Comparison of ENCODE assay signal across 32 cellular contexts in the genomic region with DNA sequence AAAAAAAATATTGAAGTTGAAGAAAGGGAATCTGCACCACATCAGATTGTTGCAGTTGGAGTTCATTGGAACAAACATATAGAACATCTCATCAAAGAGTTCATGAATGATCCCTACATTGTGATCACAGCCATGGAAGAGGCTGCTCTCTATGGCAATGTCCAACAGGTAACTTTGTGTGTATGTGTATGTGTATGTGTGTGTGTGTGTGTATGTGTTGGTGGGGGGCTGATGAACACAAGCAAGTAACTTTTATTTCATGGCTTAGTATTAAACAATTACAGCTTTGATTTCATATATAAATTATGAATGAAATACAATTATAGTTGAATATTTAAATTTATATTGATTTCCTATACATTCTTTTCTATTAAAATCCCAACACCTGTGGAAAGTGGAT.
A peak's percentile ranks its signal among the peaks of the same experiment; 100 is the strongest.
DNase-seq lines count a peak whose midpoint lies in the region; ATAC-seq, FAIRE-seq and TF ChIP-seq lines count a peak whose summit lies in the region.
"Had no signal": no experiment of that assay in that cellular context is flagged by ENCODE, and none has a peak within 500 bp of the region (broad histone marks: within the 10 kb centered on the region; RNA-seq: fewer than 3 reads in every experiment).

No MANE protein-coding gene starts in this region.

- no peak overlapping the region for H3K9ac ChIP-seq in Karpas-422 (ENCODE audit: low read length)
- H3K9ac ChIP-seq: BLaER1; BLaER1 treated with 17β-estradiol and CSF1 and Interleukin-3, amounts not matched to agents 10 nM and 100 nM had no signal

- no peak for TF ChIP-seq RAD21 in A549 (conservative IDR thresholded peaks at IDR 0.05 in 1 of 2, IDR thresholded peaks at IDR 0.05 in 1 of 2)

- no peak for TF ChIP-seq POLR2A in A549 (IDR thresholded peaks at IDR 0.05; ENCODE audit: low read length)
- TF ChIP-seq POLR2A in lower leg skin (IDR thresholded peaks at IDR 0.05), result no peak
- no peak for TF ChIP-seq POLR2A in prostate gland (IDR thresholded peaks at IDR 0.05)

- H4K20me1 ChIP-seq in Karpas-422 (ENCODE audit: insufficient read depth, low read depth, low read length), result no peaks in the 10 kb centered on the region
- H4K20me1 ChIP-seq: BLaER1; BLaER1 treated with 17β-estradiol and CSF1 and Interleukin-3, amounts not matched to agents 10 nM and 100 nM had no signal

- H3K79me2 ChIP-seq in Karpas-422 (ENCODE audit: low read length), result no peaks in the 10 kb centered on the region

- no peaks in the 10 kb centered on the region for H3K9me2 ChIP-seq in Karpas-422 (replicated peaks; ENCODE audit: insufficient read depth, low read length)

- POLR2A ChIA-PET in A549 (lab: Yijun Ruan, JAX), result no interaction called here
- POLR2A ChIA-PET in HEK293 (lab: Yijun Ruan, JAX), result no interaction called here

- H3K27ac ChIP-seq in A549, result no peak overlapping the region
- H3K27ac ChIP-seq in HEK293 (ENCODE audit: extremely low read depth, low read depth, low read length), result no peak overlapping the region
- no peak overlapping the region for H3K27ac ChIP-seq in Karpas-422 (ENCODE audit: low read length)
- no peak overlapping the region for H3K27ac ChIP-seq in prostate gland
- H3K27ac ChIP-seq: 22Rv1; BLaER1; BLaER1 treated with 17β-estradiol and CSF1 and Interleukin-3, amounts not matched to agents 10 nM and 100 nM; C4-2B had no signal

- H2AFZ ChIP-seq in Karpas-422 (ENCODE audit: low read length), result no peak overlapping the region

- peak; percentile 83 for FAIRE-seq in A549 (lab: Jason Lieb, UNC)
- FAIRE-seq: A204.1, D721Med had no signal

- CTCF ChIA-PET in A549 (lab: Yijun Ruan, JAX) (interaction anchor here (0.6 to 1.5 kb wide), 2 partner anchors 56 to 305 kb away, joined by 3 to 4 read pairs; no protein-coding TSS in a partner anchor), HEK293 (lab: Yijun Ruan, JAX) (no interaction called here)

- no peaks in the 10 kb centered on the region for H3K4me1 ChIP-seq in A549
- H3K4me1 ChIP-seq in HEK293 (ENCODE audit: control insufficient read depth, insufficient read depth, low read length), result no peaks in the 10 kb centered on the region; the same call in 1 of the 2 replicates
- no peaks in the 10 kb centered on the region for H3K4me1 ChIP-seq in Karpas-422 (ENCODE audit: low read length)
- no peaks in the 10 kb centered on the region for H3K4me1 ChIP-seq in prostate gland (replicated peaks)
- H3K4me1 ChIP-seq: BE2C, Caco-2 had no signal

- DNase-seq in A549 (ENCODE audit: low read depth in 1 of 2, low spot score in 1 of 2) (no peak), Karpas-422 (peak; percentile 31), NOMO-1 treated with dmso at 0.1 percent for 144 hours (lab: John Stamatoyannopoulos, UW; ENCODE audit: unreplicated experiment) (no peak), lower leg skin (ENCODE audit: low spot score in 2 of 2) (no peak), prostate gland (ENCODE audit: low spot score) (no peak)
- DNase-seq: 8988T; ACHN; AML-193; BE2C; C1 segment of cervical spinal cord; Caco-2; Calu3; CD4-positive, alpha-beta memory T cell; CD4-positive, alpha-beta T cell; CD4-positive, CD25-positive, alpha-beta regulatory T cell; CD8-positive, alpha-beta memory T cell; CD8-positive, alpha-beta T cell; COR-L47; DMS 273 treated with DMSO at 0.1 percent for 48 hours; DMS153; DMS53; DMS79; DMS79 treated with DMSO at 0.1 percent for 48 hours; DND-41; EL had no signal

- TF ChIP-seq EP300 in A549 (IDR thresholded peaks at IDR 0.05), result no peak

- no peak overlapping the region for H3K4me2 ChIP-seq in A549
- no peak overlapping the region for H3K4me2 ChIP-seq in Karpas-422 (ENCODE audit: low read depth, low read length, poor library complexity, severe bottlenecking)

- H3K9me3 ChIP-seq in A549, result no peaks in the 10 kb centered on the region
- no peaks in the 10 kb centered on the region for H3K9me3 ChIP-seq in HEK293 (ENCODE audit: control insufficient read depth, insufficient read depth, low read depth, low read length)
- H3K9me3 ChIP-seq in Karpas-422 (ENCODE audit: low read length), result no peaks in the 10 kb centered on the region
- H3K9me3 ChIP-seq in prostate gland, result no peaks in the 10 kb centered on the region
- H3K9me3 ChIP-seq: BE2C; BLaER1; BLaER1 treated with 17β-estradiol and CSF1 and Interleukin-3, amounts not matched to agents 10 nM and 100 nM; Caco-2 had no signal

- H3K27me3 ChIP-seq in Karpas-422 (ENCODE audit: low read length) (no peaks in the 10 kb centered on the region), prostate gland (replicated peaks; ENCODE audit: insufficient read depth) (no peaks in the 10 kb centered on the region)
- H3K27me3 ChIP-seq: BE2C; BLaER1; BLaER1 treated with 17β-estradiol and CSF1 and Interleukin-3, amounts not matched to agents 10 nM and 100 nM had no signal

- no peaks in the 10 kb centered on the region; a peak in 1 of 3 replicates for H3K36me3 ChIP-seq in HEK293 (ENCODE audit: control insufficient read depth in 2 of 2, insufficient read depth in 1 of 2, low read length in 2 of 2)
- no peaks in the 10 kb centered on the region for H3K36me3 ChIP-seq in Karpas-422 (ENCODE audit: insufficient read depth, low read length)
- no peaks in the 10 kb centered on the region for H3K36me3 ChIP-seq in prostate gland
- H3K36me3 ChIP-seq: BE2C; BLaER1; BLaER1 treated with 17β-estradiol and CSF1 and Interleukin-3, amounts not matched to agents 10 nM and 100 nM had no signal

- TF ChIP-seq CTCF in A549 (IDR thresholded peaks at IDR 0.05) (no peak), HEK293 (tag by site-specific recombination; IDR thresholded peaks at IDR 0.05) (no peak), lower leg skin (IDR thresholded peaks at IDR 0.05) (no peak), prostate gland (IDR thresholded peaks at IDR 0.05) (no peak)

- H3K4me3 ChIP-seq in A549, result no peak overlapping the region
- H3K4me3 ChIP-seq in HEK293 (ENCODE audit: low read depth, low read length), result no peak overlapping the region
- H3K4me3 ChIP-seq in Karpas-422 (ENCODE audit: low read length), result no peak overlapping the region
- no peak overlapping the region for H3K4me3 ChIP-seq in lower leg skin (ENCODE audit: low read depth, poor library complexity, severe bottlenecking)
- no peak overlapping the region for H3K4me3 ChIP-seq in prostate gland
- H3K4me3 ChIP-seq: BLaER1; BLaER1 treated with 17β-estradiol and CSF1 and Interleukin-3, amounts not matched to agents 10 nM and 100 nM had no signal

- intact Hi-C loops in lower leg skin (cut with DNase I; ENCODE audit: low total_unique reads) (no loop called here), prostate gland (cut with DNase I) (no loop called here)

- ATAC-seq in A549, result no peak
- ATAC-seq: CD8-positive, alpha-beta T cell had no signal

TF ChIP-seq in A549, 52 proteins besides CTCF, POLR2A, EP300 and RAD21 (continues in another document):
- no peak for TF ChIP-seq TFCP2L1 (CRISPR knock-in tag; IDR thresholded peaks at IDR 0.05)
- TF ChIP-seq, protein P1, sequence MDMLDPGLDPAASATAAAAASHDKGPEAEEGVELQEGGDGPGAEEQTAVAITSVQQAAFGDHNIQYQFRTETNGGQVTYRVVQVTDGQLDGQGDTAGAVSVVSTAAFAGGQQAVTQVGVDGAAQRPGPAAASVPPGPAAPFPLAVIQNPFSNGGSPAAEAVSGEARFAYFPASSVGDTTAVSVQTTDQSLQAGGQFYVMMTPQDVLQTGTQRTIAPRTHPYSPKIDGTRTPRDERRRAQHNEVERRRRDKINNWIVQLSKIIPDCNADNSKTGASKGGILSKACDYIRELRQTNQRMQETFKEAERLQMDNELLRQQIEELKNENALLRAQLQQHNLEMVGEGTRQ (IDR thresholded peaks at IDR 0.05), result no peak
- TF ChIP-seq JUNB (IDR thresholded peaks at IDR 0.05), result no peak
- TF ChIP-seq, protein P2, sequence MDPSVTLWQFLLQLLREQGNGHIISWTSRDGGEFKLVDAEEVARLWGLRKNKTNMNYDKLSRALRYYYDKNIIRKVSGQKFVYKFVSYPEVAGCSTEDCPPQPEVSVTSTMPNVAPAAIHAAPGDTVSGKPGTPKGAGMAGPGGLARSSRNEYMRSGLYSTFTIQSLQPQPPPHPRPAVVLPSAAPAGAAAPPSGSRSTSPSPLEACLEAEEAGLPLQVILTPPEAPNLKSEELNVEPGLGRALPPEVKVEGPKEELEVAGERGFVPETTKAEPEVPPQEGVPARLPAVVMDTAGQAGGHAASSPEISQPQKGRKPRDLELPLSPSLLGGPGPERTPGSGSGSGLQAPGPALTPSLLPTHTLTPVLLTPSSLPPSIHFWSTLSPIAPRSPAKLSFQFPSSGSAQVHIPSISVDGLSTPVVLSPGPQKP (IDR thresholded peaks at IDR 0.05; ENCODE audit: low read depth, low read length), result no peak
- no peak for TF ChIP-seq KDM5A (IDR thresholded peaks at IDR 0.05)
- TF ChIP-seq MYC (IDR thresholded peaks at IDR 0.05; ENCODE audit: borderline replicate concordance, low read length), result no peak
- TF ChIP-seq HDAC2 (IDR thresholded peaks at IDR 0.05), result no peak
- TF ChIP-seq HOXB5 (CRISPR knock-in tag; IDR thresholded peaks at IDR 0.05), result no peak

TF ChIP-seq in HEK293, 187 proteins besides CTCF, POLR2A, EP300 and RAD21:
- TF ChIP-seq ZBTB1 (tag by site-specific recombination; IDR thresholded peaks at IDR 0.05) (no peak), KLF8 (tag by site-specific recombination; IDR thresholded peaks at IDR 0.05) (no peak), IKZF3 (tag by site-specific recombination; IDR thresholded peaks at IDR 0.05) (no peak), SCRT1 (tag by site-specific recombination; IDR thresholded peaks at IDR 0.05; ENCODE audit: borderline replicate concordance) (peak; percentile 73; the same call in 1 of the 2 replicates), SCRT2 (tag by site-specific recombination; IDR thresholded peaks at IDR 0.05) (peak; percentile 84), ZNF24 (tag by site-specific recombination; IDR thresholded peaks at IDR 0.05) (no peak), ZBTB7A (tag by site-specific recombination; IDR thresholded peaks at IDR 0.05; ENCODE audit: low read depth) (no peak)
- TF ChIP-seq, protein P3, sequence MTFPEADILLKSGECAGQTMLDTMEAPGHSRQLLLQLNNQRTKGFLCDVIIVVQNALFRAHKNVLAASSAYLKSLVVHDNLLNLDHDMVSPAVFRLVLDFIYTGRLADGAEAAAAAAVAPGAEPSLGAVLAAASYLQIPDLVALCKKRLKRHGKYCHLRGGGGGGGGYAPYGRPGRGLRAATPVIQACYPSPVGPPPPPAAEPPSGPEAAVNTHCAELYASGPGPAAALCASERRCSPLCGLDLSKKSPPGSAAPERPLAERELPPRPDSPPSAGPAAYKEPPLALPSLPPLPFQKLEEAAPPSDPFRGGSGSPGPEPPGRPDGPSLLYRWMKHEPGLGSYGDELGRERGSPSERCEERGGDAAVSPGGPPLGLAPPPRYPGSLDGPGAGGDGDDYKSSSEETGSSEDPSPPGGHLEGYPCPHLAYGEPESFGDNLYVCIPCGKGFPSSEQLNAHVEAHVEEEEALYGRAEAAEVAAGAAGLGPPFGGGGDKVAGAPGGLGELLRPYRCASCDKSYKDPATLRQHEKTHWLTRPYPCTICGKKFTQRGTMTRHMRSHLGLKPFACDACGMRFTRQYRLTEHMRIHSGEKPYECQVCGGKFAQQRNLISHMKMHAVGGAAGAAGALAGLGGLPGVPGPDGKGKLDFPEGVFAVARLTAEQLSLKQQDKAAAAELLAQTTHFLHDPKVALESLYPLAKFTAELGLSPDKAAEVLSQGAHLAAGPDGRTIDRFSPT (tag by site-specific recombination; IDR thresholded peaks at IDR 0.05), result no peak
